ENCODE assay signal across 11 cellular contexts in genomic region chr6:11315743-11316437, GRCh38.
DNase-seq lines count a peak whose midpoint lies in the region; ATAC-seq and TF ChIP-seq lines count a peak whose summit lies in the region.
"Had no signal": no experiment of that assay in that cellular context is flagged by ENCODE, and none has a peak within 500 bp of the region (broad histone marks: within the 10 kb centered on the region; RNA-seq: fewer than 3 reads in every experiment).

No MANE protein-coding gene starts in this region.

- no peaks in the 10 kb centered on the region for H3K9me2 ChIP-seq in hepatocyte (replicated peaks; ENCODE audit: insufficient read depth)

- DNase-seq in HFF-Myc (ENCODE audit: extremely low read depth, low read depth) = peak; percentile 97
- peak; percentile 85 for DNase-seq in adipocyte (ENCODE audit: low read depth)
- DNase-seq in hepatocyte (ENCODE audit: low spot score) = peak; percentile 75
- DNase-seq in stimulated activated effector memory CD8-positive, alpha-beta T cell treated with anti-CD3 and anti-CD28 coated beads, Interleukin-12 subunit alpha, Interleukin-12 subunit beta, amount 100 ng/mL, for 72 hours (ENCODE audit: low spot score in 2 of 2) = no peak
- DNase-seq in SIG-M5 (lab: John Stamatoyannopoulos, UW) = no peak
- DNase-seq: activated CD4-positive, alpha-beta T cell treated with anti-CD3 and anti-CD28 coated beads, Interleukin-2, amount 50 U/mL, for 4 hours; psoas muscle; stimulated activated naive CD8-positive, alpha-beta T cell treated with anti-CD3 and anti-CD28 coated beads, Interleukin-15, amount 100 ng/mL, for 72 hours had no signal

- peak overlapping the region; percentile 74 for H3K27ac Mint-ChIP-seq in stimulated activated effector memory CD8-positive, alpha-beta T cell treated with anti-CD3 and anti-CD28 coated beads, Interleukin-12 subunit alpha, Interleukin-12 subunit beta, amount 100 ng/mL, for 72 hours

- peak overlapping the region; percentile 26 for H3K4me2 ChIP-seq in hepatocyte

- no peaks in the 10 kb centered on the region for H4K20me1 ChIP-seq in hepatocyte (ENCODE audit: insufficient read depth, poor library complexity, severe bottlenecking)

- no peaks in the 10 kb centered on the region for H3K9me3 ChIP-seq in adipocyte (ENCODE audit: control insufficient read depth, low read length)
- no peaks in the 10 kb centered on the region for H3K9me3 ChIP-seq in hepatocyte (ENCODE audit: low read depth)
- H3K9me3 ChIP-seq: psoas muscle had no signal

- H3K79me2 ChIP-seq in hepatocyte = no peaks in the 10 kb centered on the region

- peaks cover 71% of the 10 kb centered on the region for H3K4me1 Mint-ChIP-seq in stimulated activated effector memory CD8-positive, alpha-beta T cell treated with anti-CD3 and anti-CD28 coated beads, Interleukin-12 subunit alpha, Interleukin-12 subunit beta, amount 100 ng/mL, for 72 hours

- H3K36me3 ChIP-seq in adipocyte (ENCODE audit: control insufficient read depth, insufficient read depth, low read length, severe bottlenecking) (no peaks in the 10 kb centered on the region), hepatocyte (replicated peaks; ENCODE audit: insufficient read depth, low read depth) (no peaks in the 10 kb centered on the region)

- H3K4me1 ChIP-seq in adipocyte (ENCODE audit: control insufficient read depth, insufficient read depth, low read length) = peaks cover 32% of the 10 kb centered on the region
- H3K4me1 ChIP-seq in hepatocyte (ENCODE audit: insufficient read depth) = peaks cover 26% of the 10 kb centered on the region
- H3K4me1 ChIP-seq: psoas muscle had no signal

- no peak overlapping the region; the same call in 1 of the 2 replicates for H3K4me3 ChIP-seq in HFF-Myc (replicated peaks; ENCODE audit: low read depth, low read length)
- H3K4me3 ChIP-seq in adipocyte (ENCODE audit: low read length) = peak overlapping the region; percentile 6
- H3K4me3 ChIP-seq in hepatocyte = no peak overlapping the region
- H3K4me3 ChIP-seq: GM12878, psoas muscle had no signal

- H3K4me3 Mint-ChIP-seq in stimulated activated effector memory CD8-positive, alpha-beta T cell treated with anti-CD3 and anti-CD28 coated beads, Interleukin-12 subunit alpha, Interleukin-12 subunit beta, amount 100 ng/mL, for 72 hours = no peak overlapping the region
- H3K4me3 Mint-ChIP-seq: stimulated activated naive CD8-positive, alpha-beta T cell treated with anti-CD3 and anti-CD28 coated beads, Interleukin-15, amount 100 ng/mL, for 72 hours had no signal

- H3K27me3 ChIP-seq in adipocyte (replicated peaks; ENCODE audit: control insufficient read depth, insufficient read depth, low read length) (no peaks in the 10 kb centered on the region), hepatocyte (no peaks in the 10 kb centered on the region)

- TF ChIP-seq CTCF in HFF-Myc (IDR thresholded peaks at IDR 0.05; ENCODE audit: low read depth, low read length, missing control alignments) = no peak
- TF ChIP-seq CTCF in hepatocyte (IDR thresholded peaks at IDR 0.05; ENCODE audit: poor library complexity) = no peak

- WGBS in hepatocyte (ENCODE audit: low lambda C conversion rate, missing lambda C conversion rate) = 31% methylated on average over 5 of the region's 5 CpGs

- peaks cover 9% of the 10 kb centered on the region for H3K9me3 Mint-ChIP-seq in stimulated activated effector memory CD8-positive, alpha-beta T cell treated with anti-CD3 and anti-CD28 coated beads, Interleukin-12 subunit alpha, Interleukin-12 subunit beta, amount 100 ng/mL, for 72 hours

- no peak overlapping the region for H2AFZ ChIP-seq in hepatocyte

- H3K36me3 Mint-ChIP-seq in stimulated activated effector memory CD8-positive, alpha-beta T cell treated with anti-CD3 and anti-CD28 coated beads, Interleukin-12 subunit alpha, Interleukin-12 subunit beta, amount 100 ng/mL, for 72 hours = peaks cover 23% of the 10 kb centered on the region

- no peak overlapping the region for H3K9ac ChIP-seq in adipocyte (ENCODE audit: low read length)

- peak overlapping the region; percentile 78 for H3K27ac ChIP-seq in hepatocyte
- H3K27ac ChIP-seq: psoas muscle had no signal

- ATAC-seq in stimulated activated effector memory CD8-positive, alpha-beta T cell treated with anti-CD3 and anti-CD28 coated beads, Interleukin-12 subunit alpha, Interleukin-12 subunit beta, amount 100 ng/mL, for 72 hours = no peak
- ATAC-seq in HG03565 (IDR thresholded peaks at IDR 0.05; ENCODE audit: unreplicated experiment) (no peak), HG03135 (IDR thresholded peaks at IDR 0.05; ENCODE audit: unreplicated experiment) (no peak)
- ATAC-seq: GM12878; stimulated activated naive CD8-positive, alpha-beta T cell treated with anti-CD3 and anti-CD28 coated beads, Interleukin-15, amount 100 ng/mL, for 72 hours had no signal

Comparison
In these comparisons a context has a peak if more than half of its experiments do, and no peak if none do; other contexts are left out.
1. DNase-seq: peak in HFF-Myc (single experiment), adipocyte (single experiment) and hepatocyte (single experiment); none in stimulated activated effector memory CD8-positive, alpha-beta T cell treated with anti-CD3 and anti-CD28 coated beads, Interleukin-12 subunit alpha, Interleukin-12 subunit beta, amount 100 ng/mL, for 72 hours (0 of 2) and SIG-M5 (single experiment).